ENCODE assay signal across 8 cellular contexts in the genomic region with DNA sequence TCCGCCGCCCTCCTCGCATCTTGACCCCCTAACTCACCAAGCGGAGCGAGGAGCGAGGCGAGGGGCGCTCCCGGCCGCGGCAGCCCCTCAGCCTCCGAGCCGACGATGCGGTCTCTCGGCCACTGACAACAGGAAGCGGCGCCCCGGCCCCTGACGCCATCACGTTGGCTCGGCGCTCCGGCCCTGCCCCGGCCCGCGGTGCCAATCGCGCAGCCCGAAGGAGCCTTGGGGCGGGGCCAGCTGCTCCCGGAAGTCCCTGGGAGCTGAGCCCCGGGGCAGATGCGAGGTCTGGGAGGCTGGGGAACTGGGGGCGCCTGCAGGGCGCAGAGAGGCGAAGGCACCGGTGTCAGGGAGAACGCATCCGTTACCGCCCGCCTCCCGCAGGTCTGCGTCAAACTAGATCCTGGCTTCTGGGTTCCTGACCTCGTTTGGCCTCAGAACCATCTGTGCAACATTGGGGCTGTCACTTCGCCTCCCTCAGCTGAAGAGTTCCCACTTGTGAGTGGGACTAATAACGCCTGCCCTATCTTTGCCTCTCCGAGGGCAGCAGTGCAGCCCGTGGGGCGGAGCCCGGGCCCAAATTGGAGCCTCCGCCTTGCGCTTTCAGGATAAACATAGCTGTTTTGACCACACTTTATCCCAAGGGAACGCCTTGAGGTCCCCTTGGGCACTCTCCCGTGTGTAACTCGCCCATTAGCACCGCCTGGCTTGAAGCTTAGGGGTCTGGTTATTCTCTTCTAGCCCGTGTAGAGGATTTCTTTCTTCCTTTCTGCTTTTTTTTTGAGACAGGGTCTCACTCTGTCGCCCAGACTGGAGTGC. TPM values are rescaled to one million over a fixed set of nuclear protein-coding genes. Genes with fewer than 3 reads are reported as not detected.
DNase-seq lines count a peak whose midpoint lies in the region; ATAC-seq and TF ChIP-seq lines count a peak whose summit lies in the region.
"Not testable (repeated sequence)": the region's sequence is repeated elsewhere in the genome, so short reads cannot be mapped to it uniquely, and the experiment has no call there.

Gene PLEKHM1 (minus strand): TSS at position 107 of the 819 bp plus-strand sequence. CDS start 8,237 bp downstream, outside the sequence.

- POLR2A ChIA-PET in activated CD4-positive, alpha-beta memory T cell treated with anti-CD3 and anti-CD28 coated beads, Interleukin-2, amount 10 ng/mL, durations not matched to agents 7 days and 5 days (lab: Charles Lee), result not testable (repeated sequence)

- TF ChIP-seq CTCF in dorsolateral prefrontal cortex (IDR thresholded peaks at IDR 0.05 in 54 of 56, conservative IDR thresholded peaks at IDR 0.05 in 2 of 56; ENCODE audit: low read depth in 1 of 56, partially characterized antibody in 56 of 56), result peak in 13 of 56 donors; percentile 3 to 29 (median 13)
- TF ChIP-seq CTCF in liver (IDR thresholded peaks at IDR 0.05; ENCODE audit: low read depth, low read length, missing input control), result not testable (repeated sequence)

- peak within 1 kb of the TSS; percentile 81 for H3K27ac Mint-ChIP-seq in activated CD4-positive, alpha-beta memory T cell treated with anti-CD3 and anti-CD28 coated beads, Interleukin-2, amount 10 ng/mL, durations not matched to agents 7 days and 5 days

- H3K9ac ChIP-seq in liver (ENCODE audit: low read depth in 1 of 2, low read length in 2 of 2), result peak within 1 kb of the TSS; percentile 28 to 60

- not testable (repeated sequence) for H3K9me3 ChIP-seq in liver (ENCODE audit: control insufficient read depth in 4 of 4, low read length in 3 of 4)

- CTCF ChIA-PET in activated CD4-positive, alpha-beta memory T cell treated with anti-CD3 and anti-CD28 coated beads, Interleukin-2, amount 10 ng/mL, durations not matched to agents 7 days and 5 days (lab: Charles Lee), result interaction anchor here (1.1 kb wide), 1 partner anchor 62 kb away, joined by 5 read pairs; no protein-coding TSS in a partner anchor

- not testable (repeated sequence) for H3K4me1 ChIP-seq in liver (ENCODE audit: control insufficient read depth in 4 of 4, insufficient read depth in 4 of 4, low read length in 3 of 4)

- TF ChIP-seq RAD21 in liver (IDR thresholded peaks at IDR 0.05), result not testable (repeated sequence)

- ATAC-seq in GM19438 (IDR thresholded peaks at IDR 0.05; ENCODE audit: low read depth, unreplicated experiment) (peak; percentile 86), HG03565 (IDR thresholded peaks at IDR 0.05; ENCODE audit: unreplicated experiment) (peak; percentile 89)

- H3K4me3 Mint-ChIP-seq in activated CD4-positive, alpha-beta memory T cell treated with anti-CD3 and anti-CD28 coated beads, Interleukin-2, amount 10 ng/mL, durations not matched to agents 7 days and 5 days, result peak within 1 kb of the TSS; percentile 83

- not testable (repeated sequence) for H3K9me3 Mint-ChIP-seq in activated CD4-positive, alpha-beta memory T cell treated with anti-CD3 and anti-CD28 coated beads, Interleukin-2, amount 10 ng/mL, durations not matched to agents 7 days and 5 days

- peak; percentile 89 for DNase-seq in CD1c-positive myeloid dendritic cell (ENCODE audit: extremely low spot score)
- peak; percentile 84 for DNase-seq in NCI-H82 (lab: John Stamatoyannopoulos, UW)
- peak; percentile 90 for DNase-seq in activated CD4-positive, alpha-beta memory T cell treated with anti-CD3 and anti-CD28 coated beads, Interleukin-2, amount 10 ng/mL, durations not matched to agents 7 days and 5 days
- peak; percentile 67 to 93 (median 84) for DNase-seq in dorsolateral prefrontal cortex
- DNase-seq in stimulated activated CD4-positive, alpha-beta T cell treated with anti-CD3 and anti-CD28 coated beads, Interleukin-2, amount 100 ng/mL, for 48 hours, result peak; percentile 71 to 81

- not testable (repeated sequence) for H3K27me3 ChIP-seq in dorsolateral prefrontal cortex; liver (ENCODE audit: control insufficient read depth in 4 of 4, insufficient read depth in 4 of 4, low read length in 3 of 4)

- H3K27ac ChIP-seq in dorsolateral prefrontal cortex (peak within 1 kb of the TSS in 57 of 59 donors; percentile 32 to 92 (median 82)), liver (ENCODE audit: low read depth in 1 of 2, low read length in 2 of 2) (peak within 1 kb of the TSS; percentile 67 to 75)

- H3K4me1 Mint-ChIP-seq in activated CD4-positive, alpha-beta memory T cell treated with anti-CD3 and anti-CD28 coated beads, Interleukin-2, amount 10 ng/mL, durations not matched to agents 7 days and 5 days, result peaks cover 22% of the 10 kb centered on the region

- peak within 1 kb of the TSS; percentile 41 to 83 (median 71) for H3K4me3 ChIP-seq in dorsolateral prefrontal cortex
- H3K4me3 ChIP-seq in liver (ENCODE audit: low read depth in 1 of 3, low read length in 3 of 3), result peak within 1 kb of the TSS in 2 of 3 donors; percentile 58 to 59

- 2% methylated on average over 54 of the region's 59 CpGs for WGBS in liver

- intact Hi-C loops in dorsolateral prefrontal cortex (cut with DNase I), result not testable (repeated sequence)

- H3K27me3 Mint-ChIP-seq in activated CD4-positive, alpha-beta memory T cell treated with anti-CD3 and anti-CD28 coated beads, Interleukin-2, amount 10 ng/mL, durations not matched to agents 7 days and 5 days, result not testable (repeated sequence)

- not testable (repeated sequence) for H3K36me3 Mint-ChIP-seq in activated CD4-positive, alpha-beta memory T cell treated with anti-CD3 and anti-CD28 coated beads, Interleukin-2, amount 10 ng/mL, durations not matched to agents 7 days and 5 days (ENCODE audit: low read depth)

- H3K36me3 ChIP-seq in liver (ENCODE audit: control insufficient read depth in 4 of 4, insufficient read depth in 3 of 4, low read depth in 1 of 4, low read length in 3 of 4), result not testable (repeated sequence)

TF ChIP-seq in liver, 16 proteins besides CTCF, POLR2A, EP300 and RAD21:
- TF ChIP-seq SP1 (IDR thresholded peaks at IDR 0.05) (peak; percentile 21), GABPA (IDR thresholded peaks at IDR 0.05 in 1 of 2, conservative IDR thresholded peaks at IDR 0.05 in 1 of 2) (peak in 1 of 2 donors; percentile 49), YY1 (IDR thresholded peaks at IDR 0.05) (peak; percentile 50)

RNA-seq across cellular contexts. Expression of gene PLEKHM1, which starts in this region (rescaled TPM):
- 10 to 100 TPM; 62.7 to 63.5 TPM for total RNA-seq in activated CD4-positive, alpha-beta memory T cell treated with anti-CD3 and anti-CD28 coated beads, Interleukin-2, amount 10 ng/mL, durations not matched to agents 7 days and 5 days
- total RNA-seq in dorsolateral prefrontal cortex, result 100 to 1,000 TPM in 1 of 120 experiments, 10 to 100 TPM in 119; 44.8 to 104 (median 64.5) TPM
- total RNA-seq in liver, result 10 to 100 TPM in 1 of 2 donors, 1 to 10 TPM in 1; 8.5 to 15.8 TPM
- polyA plus RNA-seq in liver, result 1 to 10 TPM; 6.2 to 8.5 TPM

Comparison
In these comparisons a context has a peak if more than half of its experiments do, and no peak if none do; other contexts are left out.
1. Peak in every context shown above with its lines: DNase-seq, ATAC-seq, H3K4me3 ChIP-seq and H3K27ac ChIP-seq.